ENCODE assay signal across 8 cellular contexts in the genomic region with DNA sequence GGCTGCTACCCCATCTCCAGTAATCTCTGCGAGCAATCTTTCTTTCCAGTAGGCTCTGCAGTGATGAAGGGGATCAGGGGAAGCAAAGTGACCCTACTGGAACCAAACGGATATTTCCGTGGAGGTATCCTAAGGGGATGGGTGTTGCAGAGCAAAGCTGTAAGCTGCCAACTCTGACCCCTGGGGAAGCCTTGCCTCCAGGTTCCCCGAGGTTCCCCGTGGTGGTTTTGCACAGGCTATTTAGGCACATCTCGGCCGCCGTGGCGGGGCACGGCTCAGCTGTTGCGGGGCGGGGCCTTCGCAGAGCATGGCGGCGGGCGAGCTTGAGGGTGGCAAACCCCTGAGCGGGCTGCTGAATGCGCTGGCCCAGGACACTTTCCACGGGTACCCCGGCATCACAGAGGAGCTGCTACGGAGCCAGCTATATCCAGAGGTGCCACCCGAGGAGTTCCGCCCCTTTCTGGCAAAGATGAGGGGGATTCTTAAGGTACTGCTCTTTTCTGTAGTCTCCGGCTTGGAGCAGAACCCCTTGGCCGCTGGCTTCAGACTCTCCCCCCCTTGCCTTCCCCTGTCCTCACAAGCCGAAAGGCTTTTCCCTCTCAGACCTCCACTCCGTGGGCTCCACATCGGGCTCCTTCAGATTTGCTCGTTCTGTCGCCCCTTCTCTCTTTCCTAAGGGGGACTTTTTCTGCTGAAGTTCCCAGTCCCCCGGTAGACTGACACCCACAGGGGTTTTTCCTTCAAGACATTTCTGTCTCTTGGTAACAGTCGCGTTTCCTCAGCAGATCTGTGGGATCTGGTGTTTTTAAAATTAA. TPM values are rescaled to one million over a fixed set of nuclear protein-coding genes. Genes with fewer than 3 reads are reported as not detected.
DNase-seq lines count a peak whose midpoint lies in the region; ATAC-seq and TF ChIP-seq lines count a peak whose summit lies in the region.

A gene (plus strand): TSS at position 303 of the 815 bp plus-strand sequence. CDS start 5 bp downstream, at position 308.

- H3K9me3 Mint-ChIP-seq in T-helper 1 cell treated with Interleukin-12 subunit alpha and Interleukin-12 subunit beta and Interleukin-4 antibody, amounts not matched to agents 30 μg/mL and 1 μg/mL, for 36 hours: no peaks in the 10 kb centered on the region

- peak within 1 kb of the TSS; percentile 85 for H3K27ac Mint-ChIP-seq in T-helper 1 cell treated with Interleukin-12 subunit alpha and Interleukin-12 subunit beta and Interleukin-4 antibody, amounts not matched to agents 30 μg/mL and 1 μg/mL, for 36 hours

- H3K36me3 ChIP-seq in left ventricle myocardium inferior (no peaks in the 10 kb centered on the region), psoas muscle (ENCODE audit: insufficient read depth in 1 of 2, low read depth in 1 of 2) (peaks cover 0 to 4% of the 10 kb centered on the region in 2 donors), urinary bladder (ENCODE audit: insufficient read depth) (no peaks in the 10 kb centered on the region)

- no peaks in the 10 kb centered on the region for H3K9me3 ChIP-seq in left ventricle myocardium inferior (replicated peaks)
- H3K9me3 ChIP-seq in psoas muscle: no peaks in the 10 kb centered on the region

- DNase-seq in GM12865 (ENCODE audit: low read depth): peak; percentile 89
- DNase-seq in NCI-H1048 (lab: John Stamatoyannopoulos, UW): peak; percentile 53
- DNase-seq in amniotic epithelial cell (ENCODE audit: low read depth): peak; percentile 59
- DNase-seq in left ventricle myocardium inferior: peak; percentile 83
- DNase-seq in psoas muscle: peak; percentile 85 to 90

- H3K4me1 ChIP-seq in left ventricle myocardium inferior (peaks cover 43% of the 10 kb centered on the region), psoas muscle (peaks cover 22% of the 10 kb centered on the region), urinary bladder (ENCODE audit: insufficient read depth) (no peaks in the 10 kb centered on the region)

- H3K27ac ChIP-seq in left ventricle myocardium inferior (replicated peaks) (peak within 1 kb of the TSS; percentile 83), psoas muscle (peak within 1 kb of the TSS; percentile 88), urinary bladder (ENCODE audit: low read depth) (peak within 1 kb of the TSS; percentile 49)

- H3K27me3 ChIP-seq in left ventricle myocardium inferior (ENCODE audit: low read depth): no peaks in the 10 kb centered on the region
- no peaks in the 10 kb centered on the region for H3K27me3 ChIP-seq in psoas muscle (ENCODE audit: insufficient read depth in 3 of 3, low read length in 2 of 3)

- H3K4me3 ChIP-seq in GM12865 (ENCODE audit: low read depth, low read length): peak within 1 kb of the TSS; percentile 84
- peak within 1 kb of the TSS; percentile 84 for H3K4me3 ChIP-seq in left ventricle myocardium inferior
- peak within 1 kb of the TSS; percentile 97 for H3K4me3 ChIP-seq in psoas muscle
- H3K4me3 ChIP-seq in urinary bladder (ENCODE audit: low read depth, low read length): peak within 1 kb of the TSS; percentile 84

- no peaks in the 10 kb centered on the region for H3K27me3 Mint-ChIP-seq in T-helper 1 cell treated with Interleukin-12 subunit alpha and Interleukin-12 subunit beta and Interleukin-4 antibody, amounts not matched to agents 30 μg/mL and 1 μg/mL, for 36 hours (ENCODE audit: low read depth)

- peak; percentile 100 for ATAC-seq in HG02571 (IDR thresholded peaks at IDR 0.05; ENCODE audit: unreplicated experiment)
- ATAC-seq in psoas muscle: peak; percentile 97 to 99 (median 98)

- intact Hi-C loops in left ventricle myocardium inferior (cut with micrococcal nuclease) (no loop called here), psoas muscle (cut with DNase I) (no loop called here)

- peak within 1 kb of the TSS; percentile 96 for H3K4me3 Mint-ChIP-seq in T-helper 1 cell treated with Interleukin-12 subunit alpha and Interleukin-12 subunit beta and Interleukin-4 antibody, amounts not matched to agents 30 μg/mL and 1 μg/mL, for 36 hours

- WGBS in psoas muscle, 3 donors: 1% methylated on average over 33 of the region's 33 CpGs
- WGBS in urinary bladder: under 1% methylated on average over 33 of the region's 33 CpGs

- peaks cover 22% of the 10 kb centered on the region for H3K4me1 Mint-ChIP-seq in T-helper 1 cell treated with Interleukin-12 subunit alpha and Interleukin-12 subunit beta and Interleukin-4 antibody, amounts not matched to agents 30 μg/mL and 1 μg/mL, for 36 hours (ENCODE audit: low read depth)

- TF ChIP-seq CTCF in GM12865 (IDR thresholded peaks at IDR 0.05; ENCODE audit: insufficient read depth, low read depth, low read length, missing control alignments) (no peak), left ventricle myocardium inferior (IDR thresholded peaks at IDR 0.05; ENCODE audit: borderline replicate concordance) (no peak), psoas muscle (IDR thresholded peaks at IDR 0.05) (no peak)

- H3K36me3 Mint-ChIP-seq in T-helper 1 cell treated with Interleukin-12 subunit alpha and Interleukin-12 subunit beta and Interleukin-4 antibody, amounts not matched to agents 30 μg/mL and 1 μg/mL, for 36 hours (ENCODE audit: low read depth): no peaks in the 10 kb centered on the region

RNA-seq across cellular contexts. Expression of the gene that starts here (rescaled TPM):
- total RNA-seq in left ventricle myocardium inferior (63.7 TPM), psoas muscle (10 to 100 TPM; 33.6 to 49.1 (median 38.7) TPM), urinary bladder (49.1 TPM)
- polyA plus RNA-seq in psoas muscle (10 to 100 TPM; 54.3 to 67.3 (median 56.3) TPM), urinary bladder (43.2 TPM)

Comparison
In these comparisons a context has a peak if more than half of its experiments do, and no peak if none do; other contexts are left out.
1. Peak in every context shown above with its lines: DNase-seq, ATAC-seq, H3K4me3 ChIP-seq and H3K27ac ChIP-seq.